ENCODE assay signal across 1 cellular context in genomic region chr9:136619742-136620440, GRCh38.
TF ChIP-seq lines count a peak whose summit lies in the region.

No MANE protein-coding gene starts in this region.

TF ChIP-seq in HepG2, 621 proteins besides CTCF, POLR2A, EP300 and RAD21 (continued from another document and continues in another):
- TF ChIP-seq, protein P1, sequence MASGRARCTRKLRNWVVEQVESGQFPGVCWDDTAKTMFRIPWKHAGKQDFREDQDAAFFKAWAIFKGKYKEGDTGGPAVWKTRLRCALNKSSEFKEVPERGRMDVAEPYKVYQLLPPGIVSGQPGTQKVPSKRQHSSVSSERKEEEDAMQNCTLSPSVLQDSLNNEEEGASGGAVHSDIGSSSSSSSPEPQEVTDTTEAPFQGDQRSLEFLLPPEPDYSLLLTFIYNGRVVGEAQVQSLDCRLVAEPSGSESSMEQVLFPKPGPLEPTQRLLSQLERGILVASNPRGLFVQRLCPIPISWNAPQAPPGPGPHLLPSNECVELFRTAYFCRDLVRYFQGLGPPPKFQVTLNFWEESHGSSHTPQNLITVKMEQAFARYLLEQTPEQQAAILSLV (CRISPR knock-in tag; IDR thresholded peaks at IDR 0.05; ENCODE audit: borderline replicate concordance), result no peak
- TF ChIP-seq ZKSCAN5 (CRISPR knock-in tag; IDR thresholded peaks at IDR 0.05) (no peak), MXD3 (CRISPR knock-in tag; IDR thresholded peaks at IDR 0.05) (no peak; the same call in 1 of the 2 replicates), TBX2 (CRISPR knock-in tag; IDR thresholded peaks at IDR 0.05; ENCODE audit: borderline replicate concordance) (peak; percentile 76), GPN1 (CRISPR knock-in tag; IDR thresholded peaks at IDR 0.05; ENCODE audit: borderline replicate concordance) (no peak), KAT8 (CRISPR knock-in tag; IDR thresholded peaks at IDR 0.05) (peak; percentile 56; the same call in 1 of the 2 replicates), ZNF232 (CRISPR knock-in tag; IDR thresholded peaks at IDR 0.05; ENCODE audit: borderline replicate concordance) (peak; percentile 68; the same call in 1 of the 2 replicates), ARID5B (CRISPR knock-in tag; IDR thresholded peaks at IDR 0.05) (peak; percentile 75; the same call in 1 of the 2 replicates), KLF12 (CRISPR knock-in tag; IDR thresholded peaks at IDR 0.05; ENCODE audit: borderline replicate concordance) (no peak), ZNF780A (CRISPR knock-in tag; IDR thresholded peaks at IDR 0.05) (no peak), PAWR (CRISPR knock-in tag; IDR thresholded peaks at IDR 0.05; ENCODE audit: borderline replicate concordance) (0 out of 2 replicates have a peak, but pooled peaks have one; percentile 62), KAT2B (IDR thresholded peaks at IDR 0.05; ENCODE audit: borderline replicate concordance, low read depth, low read length) (no peak), ZFP82 (CRISPR knock-in tag; IDR thresholded peaks at IDR 0.05; ENCODE audit: borderline replicate concordance) (no peak), ZNF513 (CRISPR knock-in tag; conservative IDR thresholded peaks at IDR 0.05) (no peak), POLR2AphosphoS2 (IDR thresholded peaks at IDR 0.05; ENCODE audit: low read depth, low read length) (no peak), SRSF4 (IDR thresholded peaks at IDR 0.05; ENCODE audit: low read depth, low read length, poor library complexity, severe bottlenecking) (no peak), ZNF510 (CRISPR knock-in tag; IDR thresholded peaks at IDR 0.05; ENCODE audit: low read depth) (0 out of 2 replicates have a peak, but pooled peaks have one; percentile 50), ZNF274 (CRISPR knock-in tag; IDR thresholded peaks at IDR 0.05) (0 out of 2 replicates have a peak, but pooled peaks have one; percentile 43), ZNF768 (CRISPR knock-in tag; IDR thresholded peaks at IDR 0.05) (no peak), TEAD3 (CRISPR knock-in tag; optimal IDR thresholded peaks at IDR 0.05; ENCODE audit: borderline replicate concordance) (peak; percentile 61), STAT5B (CRISPR knock-in tag; IDR thresholded peaks at IDR 0.05) (no peak), MBD4 (IDR thresholded peaks at IDR 0.05; ENCODE audit: borderline replicate concordance, low read length) (no peak), ELF3 (CRISPR knock-in tag; IDR thresholded peaks at IDR 0.05) (peak; percentile 84), KMT2B (CRISPR knock-in tag; IDR thresholded peaks at IDR 0.05) (no peak), RCOR2 (CRISPR knock-in tag; IDR thresholded peaks at IDR 0.05) (0 out of 2 replicates have a peak, but pooled peaks have one; percentile 30), BRD4 (CRISPR knock-in tag; IDR thresholded peaks at IDR 0.05) (0 out of 2 replicates have a peak, but pooled peaks have one; percentile 44), ZNF772 (CRISPR knock-in tag; IDR thresholded peaks at IDR 0.05) (peak; percentile 77; the same call in 1 of the 2 replicates), EEA1 (CRISPR knock-in tag; IDR thresholded peaks at IDR 0.05; ENCODE audit: borderline replicate concordance) (no peak), MIER2 (CRISPR knock-in tag; IDR thresholded peaks at IDR 0.05) (0 out of 2 replicates have a peak, but pooled peaks have one; percentile 39), TP53 (CRISPR knock-in tag; conservative IDR thresholded peaks at IDR 0.05) (no peak), CERS6 (CRISPR knock-in tag; IDR thresholded peaks at IDR 0.05) (no peak), FOXK1 (CRISPR knock-in tag; IDR thresholded peaks at IDR 0.05; ENCODE audit: borderline replicate concordance, low read depth) (peak; percentile 40; the same call in 1 of the 2 replicates), SALL1 (CRISPR knock-in tag; IDR thresholded peaks at IDR 0.05) (peak; percentile 76), ZNF883 (CRISPR knock-in tag; IDR thresholded peaks at IDR 0.05; ENCODE audit: not compliant biosample characterization) (no peak), ZNF512B (CRISPR knock-in tag; IDR thresholded peaks at IDR 0.05; ENCODE audit: borderline replicate concordance) (0 out of 2 replicates have a peak, but pooled peaks have one; percentile 47), ZNF431 (CRISPR knock-in tag; IDR thresholded peaks at IDR 0.05; ENCODE audit: borderline replicate concordance, low read depth) (no peak), ZNF598 (CRISPR knock-in tag; IDR thresholded peaks at IDR 0.05; ENCODE audit: borderline replicate concordance) (no peak)
- TF ChIP-seq, protein P2, sequence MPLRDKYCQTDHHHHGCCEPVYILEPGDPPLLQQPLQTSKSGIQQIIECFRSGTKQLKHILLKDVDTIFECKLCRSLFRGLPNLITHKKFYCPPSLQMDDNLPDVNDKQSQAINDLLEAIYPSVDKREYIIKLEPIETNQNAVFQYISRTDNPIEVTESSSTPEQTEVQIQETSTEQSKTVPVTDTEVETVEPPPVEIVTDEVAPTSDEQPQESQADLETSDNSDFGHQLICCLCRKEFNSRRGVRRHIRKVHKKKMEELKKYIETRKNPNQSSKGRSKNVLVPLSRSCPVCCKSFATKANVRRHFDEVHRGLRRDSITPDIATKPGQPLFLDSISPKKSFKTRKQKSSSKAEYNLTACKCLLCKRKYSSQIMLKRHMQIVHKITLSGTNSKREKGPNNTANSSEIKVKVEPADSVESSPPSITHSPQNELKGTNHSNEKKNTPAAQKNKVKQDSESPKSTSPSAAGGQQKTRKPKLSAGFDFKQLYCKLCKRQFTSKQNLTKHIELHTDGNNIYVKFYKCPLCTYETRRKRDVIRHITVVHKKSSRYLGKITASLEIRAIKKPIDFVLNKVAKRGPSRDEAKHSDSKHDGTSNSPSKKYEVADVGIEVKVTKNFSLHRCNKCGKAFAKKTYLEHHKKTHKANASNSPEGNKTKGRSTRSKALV (CRISPR knock-in tag; IDR thresholded peaks at IDR 0.05), result peak; percentile 100
- TF ChIP-seq, protein P3, sequence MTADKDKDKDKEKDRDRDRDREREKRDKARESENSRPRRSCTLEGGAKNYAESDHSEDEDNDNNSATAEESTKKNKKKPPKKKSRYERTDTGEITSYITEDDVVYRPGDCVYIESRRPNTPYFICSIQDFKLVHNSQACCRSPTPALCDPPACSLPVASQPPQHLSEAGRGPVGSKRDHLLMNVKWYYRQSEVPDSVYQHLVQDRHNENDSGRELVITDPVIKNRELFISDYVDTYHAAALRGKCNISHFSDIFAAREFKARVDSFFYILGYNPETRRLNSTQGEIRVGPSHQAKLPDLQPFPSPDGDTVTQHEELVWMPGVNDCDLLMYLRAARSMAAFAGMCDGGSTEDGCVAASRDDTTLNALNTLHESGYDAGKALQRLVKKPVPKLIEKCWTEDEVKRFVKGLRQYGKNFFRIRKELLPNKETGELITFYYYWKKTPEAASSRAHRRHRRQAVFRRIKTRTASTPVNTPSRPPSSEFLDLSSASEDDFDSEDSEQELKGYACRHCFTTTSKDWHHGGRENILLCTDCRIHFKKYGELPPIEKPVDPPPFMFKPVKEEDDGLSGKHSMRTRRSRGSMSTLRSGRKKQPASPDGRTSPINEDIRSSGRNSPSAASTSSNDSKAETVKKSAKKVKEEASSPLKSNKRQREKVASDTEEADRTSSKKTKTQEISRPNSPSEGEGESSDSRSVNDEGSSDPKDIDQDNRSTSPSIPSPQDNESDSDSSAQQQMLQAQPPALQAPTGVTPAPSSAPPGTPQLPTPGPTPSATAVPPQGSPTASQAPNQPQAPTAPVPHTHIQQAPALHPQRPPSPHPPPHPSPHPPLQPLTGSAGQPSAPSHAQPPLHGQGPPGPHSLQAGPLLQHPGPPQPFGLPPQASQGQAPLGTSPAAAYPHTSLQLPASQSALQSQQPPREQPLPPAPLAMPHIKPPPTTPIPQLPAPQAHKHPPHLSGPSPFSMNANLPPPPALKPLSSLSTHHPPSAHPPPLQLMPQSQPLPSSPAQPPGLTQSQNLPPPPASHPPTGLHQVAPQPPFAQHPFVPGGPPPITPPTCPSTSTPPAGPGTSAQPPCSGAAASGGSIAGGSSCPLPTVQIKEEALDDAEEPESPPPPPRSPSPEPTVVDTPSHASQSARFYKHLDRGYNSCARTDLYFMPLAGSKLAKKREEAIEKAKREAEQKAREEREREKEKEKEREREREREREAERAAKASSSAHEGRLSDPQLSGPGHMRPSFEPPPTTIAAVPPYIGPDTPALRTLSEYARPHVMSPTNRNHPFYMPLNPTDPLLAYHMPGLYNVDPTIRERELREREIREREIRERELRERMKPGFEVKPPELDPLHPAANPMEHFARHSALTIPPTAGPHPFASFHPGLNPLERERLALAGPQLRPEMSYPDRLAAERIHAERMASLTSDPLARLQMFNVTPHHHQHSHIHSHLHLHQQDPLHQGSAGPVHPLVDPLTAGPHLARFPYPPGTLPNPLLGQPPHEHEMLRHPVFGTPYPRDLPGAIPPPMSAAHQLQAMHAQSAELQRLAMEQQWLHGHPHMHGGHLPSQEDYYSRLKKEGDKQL (CRISPR knock-in tag; IDR thresholded peaks at IDR 0.05; ENCODE audit: low read depth), result 0 out of 2 replicates have a peak, but pooled peaks have one; percentile 18
- TF ChIP-seq, protein P4, sequence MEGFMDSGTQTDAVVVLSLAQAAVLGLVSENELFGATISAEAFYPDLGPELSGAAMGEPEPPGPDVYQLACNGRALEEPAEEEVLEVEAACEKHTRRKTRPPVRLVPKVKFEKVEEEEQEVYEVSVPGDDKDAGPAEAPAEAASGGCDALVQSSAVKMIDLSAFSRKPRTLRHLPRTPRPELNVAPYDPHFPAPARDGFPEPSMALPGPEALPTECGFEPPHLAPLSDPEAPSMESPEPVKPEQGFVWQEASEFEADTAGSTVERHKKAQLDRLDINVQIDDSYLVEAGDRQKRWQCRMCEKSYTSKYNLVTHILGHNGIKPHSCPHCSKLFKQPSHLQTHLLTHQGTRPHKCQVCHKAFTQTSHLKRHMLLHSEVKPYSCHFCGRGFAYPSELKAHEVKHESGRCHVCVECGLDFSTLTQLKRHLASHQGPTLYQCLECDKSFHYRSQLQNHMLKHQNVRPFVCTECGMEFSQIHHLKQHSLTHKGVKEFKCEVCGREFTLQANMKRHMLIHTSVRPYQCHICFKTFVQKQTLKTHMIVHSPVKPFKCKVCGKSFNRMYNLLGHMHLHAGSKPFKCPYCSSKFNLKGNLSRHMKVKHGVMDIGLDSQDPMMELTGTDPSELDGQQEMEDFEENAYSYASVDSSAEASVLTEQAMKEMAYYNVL (CRISPR knock-in tag; IDR thresholded peaks at IDR 0.05; ENCODE audit: borderline replicate concordance), result no peak
